In the genomic region with DNA sequence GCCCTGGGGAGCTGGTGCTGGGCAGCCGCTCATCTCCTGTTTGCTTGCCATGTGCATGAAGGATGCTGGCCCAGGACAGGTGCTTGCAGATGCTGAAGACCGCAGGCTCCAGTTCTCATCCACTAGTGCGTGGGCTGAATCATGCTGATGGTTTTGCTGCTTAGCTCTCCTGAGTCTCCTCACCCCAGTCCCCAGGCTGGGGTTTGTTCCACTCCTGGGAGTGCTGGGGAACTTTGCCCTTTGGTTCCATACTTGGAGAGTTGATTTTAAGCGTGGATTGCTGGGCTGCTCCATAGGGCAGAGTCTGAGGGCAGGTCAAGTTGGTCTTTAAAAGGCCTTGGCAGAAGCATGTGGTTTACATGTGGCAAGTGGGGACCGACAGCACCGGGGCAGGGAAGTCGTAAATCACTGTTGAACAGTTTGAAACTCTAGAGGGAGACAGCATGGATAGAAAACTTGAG, we compare ENCODE assay signal across 1 cellular context.
TF ChIP-seq lines count a peak whose summit lies in the region.

No MANE protein-coding gene starts in this region.

TF ChIP-seq in K562, 482 proteins besides CTCF, POLR2A, EP300 and RAD21 (continued from another document and continues in another):
- TF ChIP-seq, protein P1, sequence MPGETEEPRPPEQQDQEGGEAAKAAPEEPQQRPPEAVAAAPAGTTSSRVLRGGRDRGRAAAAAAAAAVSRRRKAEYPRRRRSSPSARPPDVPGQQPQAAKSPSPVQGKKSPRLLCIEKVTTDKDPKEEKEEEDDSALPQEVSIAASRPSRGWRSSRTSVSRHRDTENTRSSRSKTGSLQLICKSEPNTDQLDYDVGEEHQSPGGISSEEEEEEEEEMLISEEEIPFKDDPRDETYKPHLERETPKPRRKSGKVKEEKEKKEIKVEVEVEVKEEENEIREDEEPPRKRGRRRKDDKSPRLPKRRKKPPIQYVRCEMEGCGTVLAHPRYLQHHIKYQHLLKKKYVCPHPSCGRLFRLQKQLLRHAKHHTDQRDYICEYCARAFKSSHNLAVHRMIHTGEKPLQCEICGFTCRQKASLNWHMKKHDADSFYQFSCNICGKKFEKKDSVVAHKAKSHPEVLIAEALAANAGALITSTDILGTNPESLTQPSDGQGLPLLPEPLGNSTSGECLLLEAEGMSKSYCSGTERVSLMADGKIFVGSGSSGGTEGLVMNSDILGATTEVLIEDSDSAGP (CRISPR knock-in tag; IDR thresholded peaks at IDR 0.05) = no peak
- TF ChIP-seq ZFP30 (CRISPR knock-in tag; IDR thresholded peaks at IDR 0.05; ENCODE audit: borderline replicate concordance) (no peak), ZC3H8 (IDR thresholded peaks at IDR 0.05) (no peak), ZNF239 (CRISPR knock-in tag; IDR thresholded peaks at IDR 0.05) (peak; percentile 54; the same call in 1 of the 2 replicates), ZEB2 (IDR thresholded peaks at IDR 0.05) (no peak), CREBBP (IDR thresholded peaks at IDR 0.05; ENCODE audit: low read depth, low read length) (no peak), NFATC3 (IDR thresholded peaks at IDR 0.05) (no peak), ZNF398 (CRISPR knock-in tag; IDR thresholded peaks at IDR 0.05) (no peak), POU5F1 (IDR thresholded peaks at IDR 0.05; ENCODE audit: borderline replicate concordance, low read depth, low read length, partially characterized antibody) (no peak), ZNF408 (CRISPR knock-in tag; IDR thresholded peaks at IDR 0.05; ENCODE audit: low read depth) (no peak), ZNF766 (CRISPR knock-in tag; conservative IDR thresholded peaks at IDR 0.05) (peak; percentile 92), IFI16 (CRISPR knock-in tag; IDR thresholded peaks at IDR 0.05) (no peak), NCOA4 (IDR thresholded peaks at IDR 0.05; ENCODE audit: partially characterized antibody) (no peak), CHD2 (IDR thresholded peaks at IDR 0.05; ENCODE audit: low read depth, low read length) (no peak), ZNF668 (CRISPR knock-in tag; IDR thresholded peaks at IDR 0.05) (no peak), ZNF57 (CRISPR knock-in tag; IDR thresholded peaks at IDR 0.05) (0 out of 2 replicates have a peak, but pooled peaks have one; percentile 17), STAT5B (CRISPR knock-in tag; IDR thresholded peaks at IDR 0.05) (no peak), ZNF197 (CRISPR knock-in tag; IDR thresholded peaks at IDR 0.05; ENCODE audit: low read depth) (peak; percentile 77; the same call in 1 of the 2 replicates), CREB5 (CRISPR knock-in tag; IDR thresholded peaks at IDR 0.05) (no peak), SMARCC2 (IDR thresholded peaks at IDR 0.05; ENCODE audit: low read depth) (no peak), SAFB (IDR thresholded peaks at IDR 0.05; ENCODE audit: borderline replicate concordance, low read depth, low read length) (no peak), POLR2G (IDR thresholded peaks at IDR 0.05; ENCODE audit: low read depth, low read length) (no peak), GABPB1 (CRISPR knock-in tag; IDR thresholded peaks at IDR 0.05) (no peak), RHOXF2B (CRISPR knock-in tag; conservative IDR thresholded peaks at IDR 0.05) (no peak)
- TF ChIP-seq, protein P2, sequence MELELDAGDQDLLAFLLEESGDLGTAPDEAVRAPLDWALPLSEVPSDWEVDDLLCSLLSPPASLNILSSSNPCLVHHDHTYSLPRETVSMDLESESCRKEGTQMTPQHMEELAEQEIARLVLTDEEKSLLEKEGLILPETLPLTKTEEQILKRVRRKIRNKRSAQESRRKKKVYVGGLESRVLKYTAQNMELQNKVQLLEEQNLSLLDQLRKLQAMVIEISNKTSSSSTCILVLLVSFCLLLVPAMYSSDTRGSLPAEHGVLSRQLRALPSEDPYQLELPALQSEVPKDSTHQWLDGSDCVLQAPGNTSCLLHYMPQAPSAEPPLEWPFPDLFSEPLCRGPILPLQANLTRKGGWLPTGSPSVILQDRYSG (tag; conservative IDR thresholded peaks at IDR 0.05; ENCODE audit: low read depth) = peak; percentile 85; the same call in 1 of the 2 replicates
- TF ChIP-seq, protein P3, sequence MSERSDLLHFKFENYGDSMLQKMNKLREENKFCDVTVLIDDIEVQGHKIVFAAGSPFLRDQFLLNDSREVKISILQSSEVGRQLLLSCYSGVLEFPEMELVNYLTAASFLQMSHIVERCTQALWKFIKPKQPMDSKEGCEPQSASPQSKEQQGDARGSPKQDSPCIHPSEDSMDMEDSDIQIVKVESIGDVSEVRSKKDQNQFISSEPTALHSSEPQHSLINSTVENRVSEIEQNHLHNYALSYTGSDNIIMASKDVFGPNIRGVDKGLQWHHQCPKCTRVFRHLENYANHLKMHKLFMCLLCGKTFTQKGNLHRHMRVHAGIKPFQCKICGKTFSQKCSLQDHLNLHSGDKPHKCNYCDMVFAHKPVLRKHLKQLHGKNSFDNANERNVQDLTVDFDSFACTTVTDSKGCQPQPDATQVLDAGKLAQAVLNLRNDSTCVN (CRISPR knock-in tag; IDR thresholded peaks at IDR 0.05) = no peak
- TF ChIP-seq, protein P4, sequence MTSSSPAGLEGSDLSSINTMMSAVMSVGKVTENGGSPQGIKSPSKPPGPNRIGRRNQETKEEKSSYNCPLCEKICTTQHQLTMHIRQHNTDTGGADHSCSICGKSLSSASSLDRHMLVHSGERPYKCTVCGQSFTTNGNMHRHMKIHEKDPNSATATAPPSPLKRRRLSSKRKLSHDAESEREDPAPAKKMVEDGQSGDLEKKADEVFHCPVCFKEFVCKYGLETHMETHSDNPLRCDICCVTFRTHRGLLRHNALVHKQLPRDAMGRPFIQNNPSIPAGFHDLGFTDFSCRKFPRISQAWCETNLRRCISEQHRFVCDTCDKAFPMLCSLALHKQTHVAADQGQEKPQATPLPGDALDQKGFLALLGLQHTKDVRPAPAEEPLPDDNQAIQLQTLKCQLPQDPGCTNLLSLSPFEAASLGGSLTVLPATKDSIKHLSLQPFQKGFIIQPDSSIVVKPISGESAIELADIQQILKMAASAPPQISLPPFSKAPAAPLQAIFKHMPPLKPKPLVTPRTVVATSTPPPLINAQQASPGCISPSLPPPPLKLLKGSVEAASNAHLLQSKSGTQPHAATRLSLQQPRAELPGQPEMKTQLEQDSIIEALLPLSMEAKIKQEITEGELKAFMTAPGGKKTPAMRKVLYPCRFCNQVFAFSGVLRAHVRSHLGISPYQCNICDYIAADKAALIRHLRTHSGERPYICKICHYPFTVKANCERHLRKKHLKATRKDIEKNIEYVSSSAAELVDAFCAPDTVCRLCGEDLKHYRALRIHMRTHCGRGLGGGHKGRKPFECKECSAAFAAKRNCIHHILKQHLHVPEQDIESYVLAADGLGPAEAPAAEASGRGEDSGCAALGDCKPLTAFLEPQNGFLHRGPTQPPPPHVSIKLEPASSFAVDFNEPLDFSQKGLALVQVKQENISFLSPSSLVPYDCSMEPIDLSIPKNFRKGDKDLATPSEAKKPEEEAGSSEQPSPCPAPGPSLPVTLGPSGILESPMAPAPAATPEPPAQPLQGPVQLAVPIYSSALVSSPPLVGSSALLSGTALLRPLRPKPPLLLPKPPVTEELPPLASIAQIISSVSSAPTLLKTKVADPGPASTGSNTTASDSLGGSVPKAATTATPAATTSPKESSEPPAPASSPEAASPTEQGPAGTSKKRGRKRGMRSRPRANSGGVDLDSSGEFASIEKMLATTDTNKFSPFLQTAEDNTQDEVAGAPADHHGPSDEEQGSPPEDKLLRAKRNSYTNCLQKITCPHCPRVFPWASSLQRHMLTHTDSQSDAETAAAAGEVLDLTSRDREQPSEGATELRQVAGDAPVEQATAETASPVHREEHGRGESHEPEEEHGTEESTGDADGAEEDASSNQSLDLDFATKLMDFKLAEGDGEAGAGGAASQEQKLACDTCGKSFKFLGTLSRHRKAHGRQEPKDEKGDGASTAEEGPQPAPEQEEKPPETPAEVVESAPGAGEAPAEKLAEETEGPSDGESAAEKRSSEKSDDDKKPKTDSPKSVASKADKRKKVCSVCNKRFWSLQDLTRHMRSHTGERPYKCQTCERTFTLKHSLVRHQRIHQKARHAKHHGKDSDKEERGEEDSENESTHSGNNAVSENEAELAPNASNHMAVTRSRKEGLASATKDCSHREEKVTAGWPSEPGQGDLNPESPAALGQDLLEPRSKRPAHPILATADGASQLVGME (CRISPR knock-in tag; IDR thresholded peaks at IDR 0.05) = peak; percentile 82; the same call in 1 of the 2 replicates
- TF ChIP-seq, protein P5, sequence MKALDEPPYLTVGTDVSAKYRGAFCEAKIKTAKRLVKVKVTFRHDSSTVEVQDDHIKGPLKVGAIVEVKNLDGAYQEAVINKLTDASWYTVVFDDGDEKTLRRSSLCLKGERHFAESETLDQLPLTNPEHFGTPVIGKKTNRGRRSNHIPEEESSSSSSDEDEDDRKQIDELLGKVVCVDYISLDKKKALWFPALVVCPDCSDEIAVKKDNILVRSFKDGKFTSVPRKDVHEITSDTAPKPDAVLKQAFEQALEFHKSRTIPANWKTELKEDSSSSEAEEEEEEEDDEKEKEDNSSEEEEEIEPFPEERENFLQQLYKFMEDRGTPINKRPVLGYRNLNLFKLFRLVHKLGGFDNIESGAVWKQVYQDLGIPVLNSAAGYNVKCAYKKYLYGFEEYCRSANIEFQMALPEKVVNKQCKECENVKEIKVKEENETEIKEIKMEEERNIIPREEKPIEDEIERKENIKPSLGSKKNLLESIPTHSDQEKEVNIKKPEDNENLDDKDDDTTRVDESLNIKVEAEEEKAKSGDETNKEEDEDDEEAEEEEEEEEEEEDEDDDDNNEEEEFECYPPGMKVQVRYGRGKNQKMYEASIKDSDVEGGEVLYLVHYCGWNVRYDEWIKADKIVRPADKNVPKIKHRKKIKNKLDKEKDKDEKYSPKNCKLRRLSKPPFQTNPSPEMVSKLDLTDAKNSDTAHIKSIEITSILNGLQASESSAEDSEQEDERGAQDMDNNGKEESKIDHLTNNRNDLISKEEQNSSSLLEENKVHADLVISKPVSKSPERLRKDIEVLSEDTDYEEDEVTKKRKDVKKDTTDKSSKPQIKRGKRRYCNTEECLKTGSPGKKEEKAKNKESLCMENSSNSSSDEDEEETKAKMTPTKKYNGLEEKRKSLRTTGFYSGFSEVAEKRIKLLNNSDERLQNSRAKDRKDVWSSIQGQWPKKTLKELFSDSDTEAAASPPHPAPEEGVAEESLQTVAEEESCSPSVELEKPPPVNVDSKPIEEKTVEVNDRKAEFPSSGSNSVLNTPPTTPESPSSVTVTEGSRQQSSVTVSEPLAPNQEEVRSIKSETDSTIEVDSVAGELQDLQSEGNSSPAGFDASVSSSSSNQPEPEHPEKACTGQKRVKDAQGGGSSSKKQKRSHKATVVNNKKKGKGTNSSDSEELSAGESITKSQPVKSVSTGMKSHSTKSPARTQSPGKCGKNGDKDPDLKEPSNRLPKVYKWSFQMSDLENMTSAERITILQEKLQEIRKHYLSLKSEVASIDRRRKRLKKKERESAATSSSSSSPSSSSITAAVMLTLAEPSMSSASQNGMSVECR (CRISPR knock-in tag; IDR thresholded peaks at IDR 0.05) = no peak
- TF ChIP-seq, protein P6, sequence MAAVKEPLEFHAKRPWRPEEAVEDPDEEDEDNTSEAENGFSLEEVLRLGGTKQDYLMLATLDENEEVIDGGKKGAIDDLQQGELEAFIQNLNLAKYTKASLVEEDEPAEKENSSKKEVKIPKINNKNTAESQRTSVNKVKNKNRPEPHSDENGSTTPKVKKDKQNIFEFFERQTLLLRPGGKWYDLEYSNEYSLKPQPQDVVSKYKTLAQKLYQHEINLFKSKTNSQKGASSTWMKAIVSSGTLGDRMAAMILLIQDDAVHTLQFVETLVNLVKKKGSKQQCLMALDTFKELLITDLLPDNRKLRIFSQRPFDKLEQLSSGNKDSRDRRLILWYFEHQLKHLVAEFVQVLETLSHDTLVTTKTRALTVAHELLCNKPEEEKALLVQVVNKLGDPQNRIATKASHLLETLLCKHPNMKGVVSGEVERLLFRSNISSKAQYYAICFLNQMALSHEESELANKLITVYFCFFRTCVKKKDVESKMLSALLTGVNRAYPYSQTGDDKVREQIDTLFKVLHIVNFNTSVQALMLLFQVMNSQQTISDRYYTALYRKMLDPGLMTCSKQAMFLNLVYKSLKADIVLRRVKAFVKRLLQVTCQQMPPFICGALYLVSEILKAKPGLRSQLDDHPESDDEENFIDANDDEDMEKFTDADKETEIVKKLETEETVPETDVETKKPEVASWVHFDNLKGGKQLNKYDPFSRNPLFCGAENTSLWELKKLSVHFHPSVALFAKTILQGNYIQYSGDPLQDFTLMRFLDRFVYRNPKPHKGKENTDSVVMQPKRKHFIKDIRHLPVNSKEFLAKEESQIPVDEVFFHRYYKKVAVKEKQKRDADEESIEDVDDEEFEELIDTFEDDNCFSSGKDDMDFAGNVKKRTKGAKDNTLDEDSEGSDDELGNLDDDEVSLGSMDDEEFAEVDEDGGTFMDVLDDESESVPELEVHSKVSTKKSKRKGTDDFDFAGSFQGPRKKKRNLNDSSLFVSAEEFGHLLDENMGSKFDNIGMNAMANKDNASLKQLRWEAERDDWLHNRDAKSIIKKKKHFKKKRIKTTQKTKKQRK (IDR thresholded peaks at IDR 0.05; ENCODE audit: borderline replicate concordance, low read depth, low read length) = no peak
- TF ChIP-seq, protein P7, sequence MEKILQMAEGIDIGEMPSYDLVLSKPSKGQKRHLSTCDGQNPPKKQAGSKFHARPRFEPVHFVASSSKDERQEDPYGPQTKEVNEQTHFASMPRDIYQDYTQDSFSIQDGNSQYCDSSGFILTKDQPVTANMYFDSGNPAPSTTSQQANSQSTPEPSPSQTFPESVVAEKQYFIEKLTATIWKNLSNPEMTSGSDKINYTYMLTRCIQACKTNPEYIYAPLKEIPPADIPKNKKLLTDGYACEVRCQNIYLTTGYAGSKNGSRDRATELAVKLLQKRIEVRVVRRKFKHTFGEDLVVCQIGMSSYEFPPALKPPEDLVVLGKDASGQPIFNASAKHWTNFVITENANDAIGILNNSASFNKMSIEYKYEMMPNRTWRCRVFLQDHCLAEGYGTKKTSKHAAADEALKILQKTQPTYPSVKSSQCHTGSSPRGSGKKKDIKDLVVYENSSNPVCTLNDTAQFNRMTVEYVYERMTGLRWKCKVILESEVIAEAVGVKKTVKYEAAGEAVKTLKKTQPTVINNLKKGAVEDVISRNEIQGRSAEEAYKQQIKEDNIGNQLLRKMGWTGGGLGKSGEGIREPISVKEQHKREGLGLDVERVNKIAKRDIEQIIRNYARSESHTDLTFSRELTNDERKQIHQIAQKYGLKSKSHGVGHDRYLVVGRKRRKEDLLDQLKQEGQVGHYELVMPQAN (IDR thresholded peaks at IDR 0.05; ENCODE audit: borderline replicate concordance) = no peak
